19 cellular contexts compared by ENCODE assay signal in genomic region chr1:44620072-44620471, GRCh38. TPM values are rescaled to one million over a fixed set of nuclear protein-coding genes. Genes with fewer than 3 reads are reported as not detected.
DNase-seq lines count a peak whose midpoint lies in the region; FAIRE-seq and TF ChIP-seq lines count a peak whose summit lies in the region.
"Had no signal": no experiment of that assay in that cellular context is flagged by ENCODE, and none has a peak within 500 bp of the region (broad histone marks: within the 10 kb centered on the region; RNA-seq: fewer than 3 reads in every experiment).

No MANE protein-coding gene starts in this region.

- H3K27ac Mint-ChIP-seq in HFFc6 = peak overlapping the region; percentile 94
- H3K27ac Mint-ChIP-seq in astrocyte (ENCODE audit: unreplicated experiment) = no peak overlapping the region
- H3K27ac Mint-ChIP-seq: B cell; CD4-positive, CD25-positive, alpha-beta regulatory T cell; GM23338 had no signal

- H3K4me2 ChIP-seq in astrocyte (ENCODE audit: low read length) = peak overlapping the region; percentile 57
- H3K4me2 ChIP-seq: GM23338 had no signal

- H3K36me3 Mint-ChIP-seq in HFFc6 (ENCODE audit: low read depth) (no peaks in the 10 kb centered on the region), astrocyte (ENCODE audit: low read depth, unreplicated experiment) (peaks cover 2% of the 10 kb centered on the region)
- H3K36me3 Mint-ChIP-seq: CD4-positive, CD25-positive, alpha-beta regulatory T cell had no signal

- peaks cover 80% of the 10 kb centered on the region for H3K4me1 Mint-ChIP-seq in HFFc6 (ENCODE audit: low read depth)
- H3K4me1 Mint-ChIP-seq in astrocyte (ENCODE audit: low read depth, unreplicated experiment) = no peaks in the 10 kb centered on the region
- H3K4me1 Mint-ChIP-seq: B cell; CD4-positive, CD25-positive, alpha-beta regulatory T cell had no signal

- H3K36me3 ChIP-seq in astrocyte (ENCODE audit: insufficient read depth, low read length) = no peaks in the 10 kb centered on the region
- H3K36me3 ChIP-seq: Peyer's patch had no signal

- no peaks in the 10 kb centered on the region for H3K9me3 Mint-ChIP-seq in HFFc6
- H3K9me3 Mint-ChIP-seq in astrocyte (ENCODE audit: unreplicated experiment) = no peaks in the 10 kb centered on the region
- H3K9me3 Mint-ChIP-seq: GM23338 had no signal

- H3K27ac ChIP-seq in astrocyte (ENCODE audit: low read depth, low read length) (no peak overlapping the region), substantia nigra (ENCODE audit: low read depth, low read length, poor library complexity, severe bottlenecking) (peak overlapping the region; percentile 35)
- H3K27ac ChIP-seq: Peyer's patch had no signal

- no peaks in the 10 kb centered on the region for H4K20me1 ChIP-seq in astrocyte (ENCODE audit: insufficient read depth, low read length)

- TF ChIP-seq CTCF in HFFc6 (IDR thresholded peaks at IDR 0.05) = no peak
- no peak for TF ChIP-seq CTCF in astrocyte (IDR thresholded peaks at IDR 0.05; ENCODE audit: insufficient read depth, low read depth, low read length)

- no peak overlapping the region for H3K4me3 ChIP-seq in astrocyte (ENCODE audit: insufficient read depth, low read depth, low read length)
- H3K4me3 ChIP-seq: GM23338, Peyer's patch had no signal

- no peak for DNase-seq in HFFc6
- peak; percentile 32 for DNase-seq in NCI-H69 (lab: John Stamatoyannopoulos, UW)
- no peak for DNase-seq in astrocyte (ENCODE audit: low read depth)
- no peak for DNase-seq in substantia nigra (lab: John Stamatoyannopoulos, UW)
- no peak for DNase-seq in activated CD4-positive, alpha-beta T cell treated with anti-CD3 and anti-CD28 coated beads, Interleukin-2, amount 50 U/mL, for 1 hour
- DNase-seq in activated naive CD4-positive, alpha-beta T cell (lab: John Stamatoyannopoulos, UW) = no peak
- no peak for DNase-seq in HuH-7.5 (ENCODE audit: low spot score)
- DNase-seq: CD4-positive, CD25-positive, alpha-beta regulatory T cell; Karpas-422; MM.1S; NCI-H1105; NCI-H187; NCI-H2171 treated with DMSO at 0.1 percent for 48 hours; NCI-H446 treated with DMSO at 0.1 percent for 48 hours; NCI-H748 treated with DMSO at 0.1 percent for 48 hours; Peyer's patch; Right ventricle myocardium superior had no signal

- H3K4me3 Mint-ChIP-seq in HFFc6 (peak overlapping the region; percentile 80), astrocyte (ENCODE audit: unreplicated experiment) (no peak overlapping the region)
- H3K4me3 Mint-ChIP-seq: B cell; CD4-positive, CD25-positive, alpha-beta regulatory T cell; GM23338 had no signal

- peak; percentile 68 for FAIRE-seq in astrocyte (lab: Jason Lieb, UNC)

- H3K27me3 Mint-ChIP-seq in HFFc6 (ENCODE audit: insufficient read depth) (peaks cover 2% of the 10 kb centered on the region), astrocyte (ENCODE audit: low read depth, unreplicated experiment) (peaks cover 49% of the 10 kb centered on the region)

- H3K27me3 ChIP-seq in astrocyte (ENCODE audit: insufficient read depth, low read length) = no peaks in the 10 kb centered on the region

- no peaks in the 10 kb centered on the region for H3K79me2 ChIP-seq in astrocyte (ENCODE audit: insufficient read depth, low read length)

- peaks cover 20% of the 10 kb centered on the region for H3K4me1 ChIP-seq in astrocyte (ENCODE audit: insufficient read depth, low read length)

- H3K9ac ChIP-seq in astrocyte (ENCODE audit: low read length) = no peak overlapping the region

- H3K9me3 ChIP-seq in astrocyte (ENCODE audit: insufficient read depth, low read depth, low read length) = no peaks in the 10 kb centered on the region
- H3K9me3 ChIP-seq: Peyer's patch had no signal

- H2AFZ ChIP-seq in astrocyte (ENCODE audit: low read depth, low read length) = no peak overlapping the region
- H2AFZ ChIP-seq: GM23338 had no signal

RNA-seq across cellular contexts. Expression of gene TMEM53, which starts 54.2 kb away (rescaled TPM):
- 1 to 10 TPM; 3.2 to 5.0 (median 4.4) TPM for total RNA-seq in HFFc6 (2021; fragmentation: NEBNext Ultra II Directional; extraction: Animal tissue kit (Norgen Biotek cat#: 25700))
- 5.8 and 7.3 TPM in 2 replicates for total RNA-seq in astrocyte

RNA-seq across cellular contexts. Expression of gene ARMH1, which starts 54.4 kb away (rescaled TPM):
- total RNA-seq in HFFc6 (2021; fragmentation: NEBNext Ultra II Directional; extraction: Animal tissue kit (Norgen Biotek cat#: 25700)) = under 1 TPM in 4 of 6 experiments, not detected in 2; 0.14 to 0.41 (median 0.32) TPM
- total RNA-seq in astrocyte = 2.5 and 4.8 TPM in 2 replicates
